18 cellular contexts compared by ENCODE assay signal in genomic region chr3:21803604-21804003, GRCh38.
"Had no signal": no experiment of that assay in that cellular context is flagged by ENCODE, and none has a peak within 500 bp of the region (broad histone marks: within the 10 kb centered on the region; RNA-seq: fewer than 3 reads in every experiment).

No MANE protein-coding gene starts in this region.

- H3K27me3 ChIP-seq: dorsolateral prefrontal cortex, gastrocnemius medialis, heart right ventricle, left lung, tibial nerve, upper lobe of right lung, vagina had no signal

- ATAC-seq: gastrocnemius medialis; left lung; stimulated activated naive CD8-positive, alpha-beta T cell treated with anti-CD3 and anti-CD28 coated beads, Interleukin-15, Interleukin-2, amounts not matched to agents 100 U/mL and 50 U/mL, for 24 hours; upper lobe of right lung had no signal

- H3K4me1 ChIP-seq: gastrocnemius medialis, left lung, upper lobe of right lung, vagina had no signal

- H3K4me2 ChIP-seq: smooth muscle cell had no signal

- H3K9me3 ChIP-seq: upper lobe of right lung, vagina had no signal

- H3K27ac ChIP-seq: dorsolateral prefrontal cortex, gastrocnemius medialis, heart right ventricle, left lung, tibial nerve, upper lobe of right lung, vagina had no signal

- H3K36me3 ChIP-seq: gastrocnemius medialis, heart right ventricle, left lung, tibial nerve, upper lobe of right lung, vagina had no signal

- H3K4me3 ChIP-seq: dorsolateral prefrontal cortex, gastrocnemius medialis, heart right ventricle, left lung, lung, smooth muscle cell, tibial nerve, upper lobe of right lung, vagina had no signal

- DNase-seq: cortex of kidney; dorsolateral prefrontal cortex; effector CD8-positive, alpha-beta T cell; gastrocnemius medialis; heart right ventricle; hypothalamus; islet precursor cell; left lung; mesenchymal stem cell; midbrain; naive B cell; stimulated activated CD4-positive, alpha-beta T cell treated with anti-CD3 and anti-CD28 coated beads, Interleukin-2, amount 100 ng/mL, for 48 hours; stimulated activated naive CD8-positive, alpha-beta T cell treated with anti-CD3 and anti-CD28 coated beads, Interleukin-15, Interleukin-2, amounts not matched to agents 100 U/mL and 50 U/mL, for 24 hours; upper lobe of right lung had no signal
